Comparison of ENCODE assay signal across 8 cellular contexts in genomic region chr9:86354048-86354881, GRCh38. TPM values are rescaled to one million over a fixed set of nuclear protein-coding genes. Genes with fewer than 3 reads are reported as not detected.
DNase-seq lines count a peak whose midpoint lies in the region; ATAC-seq, FAIRE-seq and TF ChIP-seq lines count a peak whose summit lies in the region.

TUT7 (minus strand) TSS chr9:86354410; CDS start chr9:86353199, 1,211 bp downstream.

- H3K79me2 ChIP-seq in OCI-LY3 (ENCODE audit: low read length) (peaks cover 47% of the 10 kb centered on the region), endothelial cell of umbilical vein (ENCODE audit: control insufficient read depth, insufficient read depth, low read length) (peaks cover 38% of the 10 kb centered on the region)

- H3K9me1 ChIP-seq in endothelial cell of umbilical vein (replicated peaks; ENCODE audit: control insufficient read depth, extremely low read depth, insufficient read depth, low read length) = no peaks in the 10 kb centered on the region

- peak within 1 kb of the TSS; percentile 96 for H3K4me3 ChIP-seq in HUES64 (ENCODE audit: low read length)
- H3K4me3 ChIP-seq in OCI-LY3 (ENCODE audit: low read length) = peak within 1 kb of the TSS; percentile 98
- H3K4me3 ChIP-seq in endothelial cell of umbilical vein (replicated peaks in 1 of 3; ENCODE audit: insufficient read depth in 1 of 3, low read depth in 1 of 3, low read length in 3 of 3) = peak within 1 kb of the TSS; percentile 83 to 94 (median 86)

- CTCF ChIA-PET in endothelial cell of umbilical vein (lab: Charles Lee) = no interaction called here

- H3K4me2 ChIP-seq in OCI-LY3 (ENCODE audit: low read length) (peak within 1 kb of the TSS; percentile 92), endothelial cell of umbilical vein (ENCODE audit: insufficient read depth, low read length) (peak within 1 kb of the TSS; percentile 94)

- TSS peak; percentile 51 for BruUV-seq in endothelial cell of umbilical vein (replicated peaks; lab: Mats Ljungman, UMichigan)

- H3K4me1 ChIP-seq in HUES64 (ENCODE audit: insufficient read depth, low read length) (peaks cover 25% of the 10 kb centered on the region; the same call in 1 of the 2 replicates), OCI-LY3 (ENCODE audit: low read length) (peaks cover 41% of the 10 kb centered on the region), endothelial cell of umbilical vein (ENCODE audit: control insufficient read depth, extremely low read depth, insufficient read depth, low read length) (peaks cover 22% of the 10 kb centered on the region)

- TF ChIP-seq CTCF in D721Med (IDR thresholded peaks at IDR 0.05; ENCODE audit: insufficient read depth, missing control alignments) (no peak), OCI-LY3 (IDR thresholded peaks at IDR 0.05; ENCODE audit: low read depth, low read length) (no peak), endothelial cell of umbilical vein (IDR thresholded peaks at IDR 0.05; ENCODE audit: extremely low read depth in 1 of 2, insufficient read depth in 1 of 2, low read depth in 1 of 2, low read length in 2 of 2) (no peak)

- ATAC-seq in GM21515 (IDR thresholded peaks at IDR 0.05; ENCODE audit: unreplicated experiment) = peak; percentile 79

- H3K9me3 ChIP-seq in HUES64 (ENCODE audit: insufficient read depth, low read depth, low read length) = no peaks in the 10 kb centered on the region
- H3K9me3 ChIP-seq in OCI-LY3 (ENCODE audit: insufficient read depth, low read length) = no peaks in the 10 kb centered on the region
- no peaks in the 10 kb centered on the region for H3K9me3 ChIP-seq in endothelial cell of umbilical vein (replicated peaks; ENCODE audit: control insufficient read depth, insufficient read depth, low read length)

- WGBS in HUES64 = under 1% methylated on average over 85 of the region's 85 CpGs

- H3K27me3 ChIP-seq in HUES64 (ENCODE audit: insufficient read depth, low read length) (peaks cover 4% of the 10 kb centered on the region; the same call in 1 of the 2 replicates), OCI-LY3 (ENCODE audit: low read depth, low read length) (no peaks in the 10 kb centered on the region), endothelial cell of umbilical vein (ENCODE audit: control insufficient read depth in 2 of 2, insufficient read depth in 2 of 2, low read length in 2 of 2) (peaks cover 0 to 3% of the 10 kb centered on the region in 2 experiments)

- H2AFZ ChIP-seq in OCI-LY3 (ENCODE audit: low read depth, low read length) (peak within 1 kb of the TSS; percentile 83), endothelial cell of umbilical vein (ENCODE audit: low read depth, low read length) (peak within 1 kb of the TSS; percentile 89)

- intact Hi-C loops in endothelial cell of umbilical vein (cut with micrococcal nuclease) = loop anchor here (1.0 to 10.0 kb wide), 6 partner anchors 72 to 612 kb away; partner anchors contain the start of genes AGTPBP1, GAS1, GOLM1 and ISCA1

- DNase-seq in D721Med (ENCODE audit: insufficient read length, low spot score) (peak; percentile 81), endothelial cell of umbilical vein (ENCODE audit: low read depth, low spot score) (peak; percentile 95), midbrain (lab: John Stamatoyannopoulos, UW) (peak; percentile 96)
- DNase-seq in activated CD8-positive, alpha-beta memory T cell treated with anti-CD3 and anti-CD28 coated beads, Interleukin-2, amount 50 U/mL, for 48 hours = peak; percentile 99
- DNase-seq in stimulated activated CD8-positive, alpha-beta memory T cell treated with anti-CD3 and anti-CD28 coated beads, Interleukin-15, amount 100 ng/mL, for 48 hours (ENCODE audit: low read depth in 2 of 2) = peak; percentile 89

- peak; percentile 82 for TF ChIP-seq POLR2A in endothelial cell of umbilical vein (IDR thresholded peaks at IDR 0.05; ENCODE audit: low read depth, low read length)

- H3K27ac ChIP-seq in HUES64 (ENCODE audit: low read depth, low read length) = peak within 1 kb of the TSS; percentile 94
- H3K27ac ChIP-seq in OCI-LY3 (ENCODE audit: low read length) = peak within 1 kb of the TSS; percentile 75
- peak within 1 kb of the TSS; percentile 84 for H3K27ac ChIP-seq in endothelial cell of umbilical vein (ENCODE audit: insufficient read depth, low read depth, low read length)

- peaks cover 24% of the 10 kb centered on the region for H3K36me3 ChIP-seq in HUES64 (ENCODE audit: insufficient read depth, low read length)
- H3K36me3 ChIP-seq in OCI-LY3 (replicated peaks; ENCODE audit: low read depth, low read length) = peaks cover 11% of the 10 kb centered on the region
- H3K36me3 ChIP-seq in endothelial cell of umbilical vein (ENCODE audit: control insufficient read depth in 2 of 2, extremely low read depth in 1 of 2, insufficient read depth in 2 of 2, low read length in 2 of 2) = no peaks in the 10 kb centered on the region

- H3K9ac ChIP-seq in HUES64 (ENCODE audit: low read depth, low read length) (peak within 1 kb of the TSS; percentile 80), OCI-LY3 (ENCODE audit: low read length) (peak within 1 kb of the TSS; percentile 97), endothelial cell of umbilical vein (replicated peaks; ENCODE audit: extremely low read depth, insufficient read depth, low read length) (peak within 1 kb of the TSS; percentile 96)

- POLR2A ChIA-PET in endothelial cell of umbilical vein (lab: Charles Lee) = no interaction called here

- dilution Hi-C loops in endothelial cell of umbilical vein (cut with MboI; ENCODE audit: extremely low pct_ligation_motif_present, low sequenced_read_pairs) = no loop called here

- no peaks in the 10 kb centered on the region for H4K20me1 ChIP-seq in OCI-LY3 (ENCODE audit: insufficient read depth, low read length)
- H4K20me1 ChIP-seq in endothelial cell of umbilical vein (replicated peaks; ENCODE audit: control insufficient read depth, extremely low read depth, insufficient read depth, low read length) = no peaks in the 10 kb centered on the region

- FAIRE-seq in D721Med (lab: Jason Lieb, UNC) (no peak), endothelial cell of umbilical vein (lab: Jason Lieb, UNC) (peak; percentile 92)

TF ChIP-seq in endothelial cell of umbilical vein, 7 proteins besides CTCF, POLR2A, EP300 and RAD21:
- TF ChIP-seq FOS (IDR thresholded peaks at IDR 0.05; ENCODE audit: borderline replicate concordance, insufficient read depth, low read length) = peak; percentile 10
- TF ChIP-seq EZH2 (IDR thresholded peaks at IDR 0.05; ENCODE audit: borderline replicate concordance, low read depth, low read length, severe bottlenecking) = no peak
- TF ChIP-seq POLR2AphosphoS5 (IDR thresholded peaks at IDR 0.05; ENCODE audit: insufficient read depth, low read depth, low read length) = peak; percentile 72
- TF ChIP-seq GATA2 (IDR thresholded peaks at IDR 0.05; ENCODE audit: insufficient read depth, insufficient read length, low read depth, low read length) = no peak

RNA-seq across cellular contexts. Expression of gene TUT7, which starts in this region (rescaled TPM):
- polyA plus RNA-seq in HUES64 (2013, experiment 1 of 2) = 8.9 TPM
- 9.2 TPM for polyA plus RNA-seq in HUES64 (2013, experiment 2 of 2)
- total RNA-seq in endothelial cell of umbilical vein = 16.7 and 19.0 TPM in 2 replicates
- polyA plus RNA-seq in endothelial cell of umbilical vein = 2.8 and 5.1 TPM in 2 replicates
- polyA plus RNA-seq in endothelial cell of umbilical vein (2011; cell fraction: cytosol; rRNA removed) = 8.2 and 8.6 TPM in 2 replicates
- polyA plus RNA-seq in endothelial cell of umbilical vein (2011; cell fraction: nucleus; rRNA removed) = 28.3 and 36.8 TPM in 2 replicates
- polyA plus RNA-seq in endothelial cell of umbilical vein (2012) = 19.5 and 22.4 TPM in 2 replicates
- 10.0 and 12.1 TPM in 2 replicates for polyA minus RNA-seq in endothelial cell of umbilical vein
- 11.7 TPM for polyA minus RNA-seq in endothelial cell of umbilical vein (2011; cell fraction: cytosol; rRNA and poly(A)+ RNA removed)
- 47.5 and 68.9 TPM in 2 replicates for polyA minus RNA-seq in endothelial cell of umbilical vein (2011; cell fraction: nucleus; rRNA and poly(A)+ RNA removed)

Comparison
In these comparisons a context has a peak if more than half of its experiments do, and no peak if none do; other contexts are left out.
1. Peak in every context shown above with its lines: DNase-seq, ATAC-seq, H3K4me3 ChIP-seq and H3K27ac ChIP-seq.